ENCODE assay signal across 22 cellular contexts in the genomic region with DNA sequence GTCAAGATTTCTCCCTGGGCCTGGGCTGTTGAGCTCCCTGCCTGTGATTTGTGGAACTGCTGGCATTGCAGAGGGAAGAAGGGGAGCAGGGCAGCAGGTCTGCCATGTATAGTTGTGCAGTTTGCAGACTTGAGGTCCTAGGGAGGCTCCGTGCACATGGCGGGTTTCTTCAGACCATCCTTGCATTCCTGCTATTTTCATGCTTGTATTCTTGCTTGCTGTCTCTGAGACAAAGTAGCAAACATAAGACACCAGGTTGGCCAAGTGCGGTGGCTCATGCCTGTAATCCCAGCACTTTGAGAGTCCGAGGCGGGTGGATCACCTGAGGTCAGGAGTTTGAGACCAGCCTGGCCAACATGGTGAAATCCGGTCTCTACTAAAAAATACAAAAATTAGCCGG.
"Had no signal": no experiment of that assay in that cellular context is flagged by ENCODE, and none has a peak within 500 bp of the region (broad histone marks: within the 10 kb centered on the region; RNA-seq: fewer than 3 reads in every experiment).

No MANE protein-coding gene starts in this region.

- ATAC-seq: effector memory CD8-positive, alpha-beta T cell; esophagus mucosa; gastrocnemius medialis; heart right ventricle; left cardiac atrium; left lung; left ventricle myocardium superior; lower lobe of right lung; mucosa of descending colon had no signal

- DNase-seq: colonic mucosa; cortex of kidney; effector CD8-positive, alpha-beta T cell; effector memory CD8-positive, alpha-beta T cell; endodermal cell; erythroblast; esophagus squamous epithelium; foreskin fibroblast; foreskin melanocyte; gastrocnemius medialis; glutamatergic neuron; head of caudate nucleus; heart right ventricle; hippocampal formation; left cardiac atrium; left lung; left ventricle myocardium superior; lower lobe of right lung; mesenchymal stem cell; mucosa of descending colon; naive B cell had no signal
